In the genomic region with DNA sequence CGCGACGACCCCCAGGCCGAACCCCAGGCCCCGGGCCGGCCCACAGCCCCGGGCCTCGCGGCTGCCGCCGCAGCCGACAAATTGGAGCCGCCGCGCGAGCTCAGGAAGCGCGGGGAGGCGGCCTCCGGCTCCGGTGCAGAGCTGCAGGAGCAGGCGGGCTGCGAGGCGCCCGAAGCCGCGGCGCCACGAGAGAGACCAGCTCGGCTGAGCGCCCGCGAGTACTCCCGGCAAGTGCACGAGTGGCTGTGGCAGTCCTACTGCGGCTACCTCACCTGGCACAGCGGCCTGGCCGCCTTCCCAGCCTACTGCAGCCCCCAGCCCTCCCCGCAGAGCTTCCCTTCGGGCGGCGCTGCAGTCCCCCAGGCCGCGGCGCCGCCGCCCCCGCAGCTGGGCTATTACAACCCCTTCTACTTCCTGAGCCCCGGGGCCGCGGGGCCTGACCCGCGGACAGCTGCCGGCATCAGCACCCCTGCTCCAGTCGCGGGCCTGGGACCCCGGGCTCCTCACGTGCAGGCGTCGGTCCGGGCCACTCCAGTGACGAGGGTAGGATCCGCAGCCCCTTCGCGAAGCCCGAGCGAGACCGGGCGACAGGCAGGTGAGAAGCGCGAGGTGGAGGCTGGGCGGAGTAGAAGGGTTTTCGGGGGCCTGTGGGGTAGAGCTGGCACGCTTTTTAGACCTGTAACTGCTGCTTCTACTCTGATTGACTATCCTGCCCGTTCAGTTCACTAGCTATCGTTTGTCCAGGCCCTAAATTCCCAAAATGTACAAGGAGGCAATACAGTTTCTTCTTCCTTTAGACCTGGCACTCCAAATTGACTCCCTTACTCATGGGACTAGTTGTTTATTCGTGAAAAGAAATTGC, we compare ENCODE assay signal across 8 cellular contexts. TPM values are rescaled to one million over a fixed set of nuclear protein-coding genes. Genes with fewer than 3 reads are reported as not detected.
A peak's percentile ranks its signal among the peaks of the same experiment; 100 is the strongest.
DNase-seq lines count a peak whose midpoint lies in the region; ATAC-seq, FAIRE-seq and TF ChIP-seq lines count a peak whose summit lies in the region.

No MANE protein-coding gene starts in this region.

- H3K27ac ChIP-seq in endothelial cell of umbilical vein (ENCODE audit: insufficient read depth, low read depth, low read length) (peak overlapping the region; percentile 84), stomach (peak overlapping the region; percentile 93 to 100 (median 97))

- intact Hi-C loops in endothelial cell of umbilical vein (cut with micrococcal nuclease) (loop anchor here (1.0 to 5.0 kb wide), 2 partner anchors 106 to 202 kb away; a partner anchor contains a TSS), stomach (cut with DNase I; ENCODE audit: low total_unique reads) (no loop called here)

- dilution Hi-C loops in endothelial cell of umbilical vein (cut with MboI; ENCODE audit: extremely low pct_ligation_motif_present, low sequenced_read_pairs): no loop called here

- H3K4me3 ChIP-seq in endothelial cell of umbilical vein (replicated peaks in 1 of 3; ENCODE audit: insufficient read depth in 1 of 3, low read depth in 1 of 3, low read length in 3 of 3): peak overlapping the region; percentile 42 to 94 (median 91)
- peak overlapping the region; percentile 79 to 97 (median 89) for H3K4me3 ChIP-seq in stomach

- CTCF ChIA-PET in endothelial cell of umbilical vein (lab: Charles Lee): interaction anchor here (0.6 to 1.9 kb wide), 7 partner anchors 11 to 396 kb away, joined by 3 to 17 read pairs (median 4); no protein-coding TSS in a partner anchor

- no peaks in the 10 kb centered on the region for H4K20me1 ChIP-seq in endothelial cell of umbilical vein (replicated peaks; ENCODE audit: control insufficient read depth, extremely low read depth, insufficient read depth, low read length)

- H3K9me3 ChIP-seq in endothelial cell of umbilical vein (replicated peaks; ENCODE audit: control insufficient read depth, insufficient read depth, low read length) (no peaks in the 10 kb centered on the region), stomach (no peaks in the 10 kb centered on the region)

- TF ChIP-seq EP300 in stomach (IDR thresholded peaks at IDR 0.05): no peak

- peak overlapping the region; percentile 99 for H2AFZ ChIP-seq in endothelial cell of umbilical vein (ENCODE audit: low read depth, low read length)

- TF ChIP-seq POLR2A in endothelial cell of umbilical vein (IDR thresholded peaks at IDR 0.05; ENCODE audit: low read depth, low read length) (no peak), stomach (IDR thresholded peaks at IDR 0.05) (no peak)

- H3K9me1 ChIP-seq in endothelial cell of umbilical vein (replicated peaks; ENCODE audit: control insufficient read depth, extremely low read depth, insufficient read depth, low read length): no peaks in the 10 kb centered on the region

- no peaks in the 10 kb centered on the region for H3K79me2 ChIP-seq in endothelial cell of umbilical vein (ENCODE audit: control insufficient read depth, insufficient read depth, low read length)

- no peaks in the 10 kb centered on the region for H3K27me3 ChIP-seq in endothelial cell of umbilical vein (ENCODE audit: control insufficient read depth in 2 of 2, insufficient read depth in 2 of 2, low read length in 2 of 2)
- no peaks in the 10 kb centered on the region for H3K27me3 ChIP-seq in stomach

- POLR2A ChIA-PET in endothelial cell of umbilical vein (lab: Charles Lee): interaction anchor here (0.6 to 1.3 kb wide), 4 partner anchors 101 to 554 kb away, joined by 3 to 6 read pairs (median 4); a partner anchor contains a TSS

- BruUV-seq in endothelial cell of umbilical vein (replicated peaks; lab: Mats Ljungman, UMichigan): no TSS peak

- peak; percentile 59 for ATAC-seq in HG02852 (IDR thresholded peaks at IDR 0.05; ENCODE audit: unreplicated experiment)

- peak; percentile 41 for DNase-seq in NCI-H345 (lab: John Stamatoyannopoulos, UW)
- DNase-seq in NCI-H345 treated with DMSO at 0.1 percent for 48 hours (lab: John Stamatoyannopoulos, UW; ENCODE audit: unreplicated experiment): no peak
- DNase-seq in NCI-H510A treated with DMSO at 0.1 percent for 48 hours (lab: John Stamatoyannopoulos, UW): peak; percentile 31
- peak; percentile 80 for DNase-seq in activated CD8-positive, alpha-beta memory T cell treated with anti-CD3 and anti-CD28 coated beads, Interleukin-2, amount 50 U/mL, for 48 hours
- peak; percentile 44 for DNase-seq in endothelial cell of umbilical vein (ENCODE audit: low read depth, low spot score)
- peak; percentile 18 for DNase-seq in mucosa of gallbladder (ENCODE audit: low spot score)
- peak; percentile 47 for DNase-seq in stomach

- no peak for FAIRE-seq in endothelial cell of umbilical vein (lab: Jason Lieb, UNC)

- H3K9ac ChIP-seq in endothelial cell of umbilical vein (replicated peaks; ENCODE audit: extremely low read depth, insufficient read depth, low read length): peak overlapping the region; percentile 83

- H3K36me3 ChIP-seq in endothelial cell of umbilical vein (ENCODE audit: control insufficient read depth in 2 of 2, extremely low read depth in 1 of 2, insufficient read depth in 2 of 2, low read length in 2 of 2): no peaks in the 10 kb centered on the region
- H3K36me3 ChIP-seq in stomach: peaks cover 0 to 33% (median 25%) of the 10 kb centered on the region in 4 donors

- H3K4me1 ChIP-seq in endothelial cell of umbilical vein (ENCODE audit: control insufficient read depth, extremely low read depth, insufficient read depth, low read length) (peaks cover 5% of the 10 kb centered on the region), stomach (peaks cover 12 to 44% (median 33%) of the 10 kb centered on the region in 4 donors)

- no peak for TF ChIP-seq CTCF in endothelial cell of umbilical vein (IDR thresholded peaks at IDR 0.05; ENCODE audit: extremely low read depth in 1 of 2, insufficient read depth in 1 of 2, low read depth in 1 of 2, low read length in 2 of 2)
- TF ChIP-seq CTCF in stomach (IDR thresholded peaks at IDR 0.05): no peak

- 0 to 8% (median 1%) methylated on average over 32 to 77 of the region's 77 CpGs for WGBS in stomach, 5 donors

- H3K4me2 ChIP-seq in endothelial cell of umbilical vein (ENCODE audit: insufficient read depth, low read length): peak overlapping the region; percentile 66

TF ChIP-seq in endothelial cell of umbilical vein, 7 proteins besides CTCF, POLR2A, EP300 and RAD21:
- no peak for TF ChIP-seq GATA2 (IDR thresholded peaks at IDR 0.05; ENCODE audit: insufficient read depth, insufficient read length, low read depth, low read length)
- TF ChIP-seq, protein P1, sequence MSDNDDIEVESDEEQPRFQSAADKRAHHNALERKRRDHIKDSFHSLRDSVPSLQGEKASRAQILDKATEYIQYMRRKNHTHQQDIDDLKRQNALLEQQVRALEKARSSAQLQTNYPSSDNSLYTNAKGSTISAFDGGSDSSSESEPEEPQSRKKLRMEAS (IDR thresholded peaks at IDR 0.05; ENCODE audit: insufficient read depth, insufficient read length): no peak

RNA-seq across cellular contexts. Expression of a gene that starts 0.7 kb away (rescaled TPM):
- 11.3 and 11.5 TPM in 2 replicates for total RNA-seq in endothelial cell of umbilical vein
- polyA plus RNA-seq in endothelial cell of umbilical vein: 4.3 and 4.8 TPM in 2 replicates
- polyA plus RNA-seq in endothelial cell of umbilical vein (2011; cell fraction: cytosol; rRNA removed): 4.2 and 4.8 TPM in 2 replicates
- 5.7 and 7.6 TPM in 2 replicates for polyA plus RNA-seq in endothelial cell of umbilical vein (2011; cell fraction: nucleus; rRNA removed)
- 8.2 and 9.5 TPM in 2 replicates for polyA plus RNA-seq in endothelial cell of umbilical vein (2012)
- 5.5 and 5.7 TPM in 2 replicates for polyA minus RNA-seq in endothelial cell of umbilical vein
- 7.6 TPM for polyA minus RNA-seq in endothelial cell of umbilical vein (2011; cell fraction: cytosol; rRNA and poly(A)+ RNA removed)
- polyA minus RNA-seq in endothelial cell of umbilical vein (2011; cell fraction: nucleus; rRNA and poly(A)+ RNA removed): 4.0 and 4.5 TPM in 2 replicates
- 34.3 TPM for total RNA-seq in mucosa of gallbladder
- 10 to 100 TPM; 17.0 to 42.4 (median 29.2) TPM for total RNA-seq in stomach
- polyA plus RNA-seq in stomach: 1 to 10 TPM; 5.2 to 7.4 (median 5.7) TPM
